ENCODE assay signal across 9 cellular contexts in genomic region chr9:132077881-132078280, GRCh38. TPM values are rescaled to one million over a fixed set of nuclear protein-coding genes. Genes with fewer than 3 reads are reported as not detected.
DNase-seq lines count a peak whose midpoint lies in the region; ATAC-seq and TF ChIP-seq lines count a peak whose summit lies in the region.
"Had no signal": no experiment of that assay in that cellular context is flagged by ENCODE, and none has a peak within 500 bp of the region (broad histone marks: within the 10 kb centered on the region; RNA-seq: fewer than 3 reads in every experiment).

No MANE protein-coding gene starts in this region.

- TF ChIP-seq CTCF in AG10803 (conservative IDR thresholded peaks at IDR 0.05; ENCODE audit: low read length) (no peak), ascending aorta (IDR thresholded peaks at IDR 0.05) (no peak)

- H3K4me3 ChIP-seq in AG10803 (ENCODE audit: low read length): peak overlapping the region; percentile 93; the same call in 1 of the 2 replicates
- peak overlapping the region; percentile 79 for H3K4me3 ChIP-seq in HAP-1
- peak overlapping the region; percentile 86 to 92 for H3K4me3 ChIP-seq in ascending aorta
- peak overlapping the region; percentile 72 for H3K4me3 ChIP-seq in mesodermal cell (ENCODE audit: extremely low read depth, insufficient read depth, low read length, poor library complexity, severe bottlenecking)

- H3K9me3 ChIP-seq in HAP-1 (no peaks in the 10 kb centered on the region), ascending aorta (no peaks in the 10 kb centered on the region), mesodermal cell (ENCODE audit: control insufficient read depth, low read length) (no peaks in the 10 kb centered on the region)
- H3K9me3 ChIP-seq: adrenal gland had no signal

- no peak for ATAC-seq in HG03097 (IDR thresholded peaks at IDR 0.05; ENCODE audit: low FRiP score, unreplicated experiment)

- H3K27ac ChIP-seq in ascending aorta (peak overlapping the region in 1 of 2 donors; percentile 75), mesodermal cell (ENCODE audit: low read depth, low read length, severe bottlenecking) (no peak overlapping the region)
- H3K27ac ChIP-seq: adrenal gland had no signal

- DNase-seq in AG10803 (ENCODE audit: low read depth) (no peak), HAP-1 (ENCODE audit: low spot score in 2 of 2) (no peak), ascending aorta (ENCODE audit: low spot score in 2 of 2) (no peak), NCI-H2107 treated with DMSO at 0.1 percent for 48 hours (lab: John Stamatoyannopoulos, UW; ENCODE audit: unreplicated experiment) (no peak), cortex of kidney (lab: John Stamatoyannopoulos, UW) (no peak)
- DNase-seq in activated CD4-positive, CD25-positive, alpha-beta regulatory T cell (lab: John Stamatoyannopoulos, UW): no peak

- 100% methylated on average over 1 of the region's 3 CpGs; no CpG with 5 or more reads in 1 of the 2 experiments for WGBS in mesodermal cell (ENCODE audit: insufficient coverage in 2 of 2), 2 experiments

- H3K27me3 ChIP-seq in HAP-1 (ENCODE audit: low read depth): no peaks in the 10 kb centered on the region
- no peaks in the 10 kb centered on the region for H3K27me3 ChIP-seq in ascending aorta
- H3K27me3 ChIP-seq: adrenal gland had no signal

- peaks cover 20% of the 10 kb centered on the region for H3K36me3 ChIP-seq in HAP-1 (replicated peaks)
- H3K36me3 ChIP-seq in ascending aorta: peaks cover 4 to 14% of the 10 kb centered on the region in 2 donors
- H3K36me3 ChIP-seq in mesodermal cell (ENCODE audit: control insufficient read depth, insufficient read depth, low read length): peaks cover 29% of the 10 kb centered on the region

- in situ Hi-C loops in HAP-1 (cut with MboI; ENCODE audit: low sequenced_read_pairs): no loop called here

- H3K4me1 ChIP-seq in HAP-1: peaks cover 8% of the 10 kb centered on the region; the same call in 1 of the 2 replicates
- peaks cover 7 to 43% of the 10 kb centered on the region in 2 donors for H3K4me1 ChIP-seq in ascending aorta
- no peaks in the 10 kb centered on the region for H3K4me1 ChIP-seq in mesodermal cell (ENCODE audit: control insufficient read depth, insufficient read depth, low read length, poor library complexity, severe bottlenecking)

- intact Hi-C loops in ascending aorta (cut with DNase I): loop anchor here (5.0 to 10.0 kb wide), 3 partner anchors 164 to 597 kb away; partner anchors contain the start of genes GTF3C4 and SETX

RNA-seq across cellular contexts. Expression of gene MED27, which starts 1.8 kb away (rescaled TPM):
- 19.4 TPM for total RNA-seq in ascending aorta
- 37.0 TPM for polyA plus RNA-seq in mesodermal cell (2013, experiment 1 of 2)
- 35.6 TPM for polyA plus RNA-seq in mesodermal cell (2013, experiment 2 of 2)
